In the genomic region with DNA sequence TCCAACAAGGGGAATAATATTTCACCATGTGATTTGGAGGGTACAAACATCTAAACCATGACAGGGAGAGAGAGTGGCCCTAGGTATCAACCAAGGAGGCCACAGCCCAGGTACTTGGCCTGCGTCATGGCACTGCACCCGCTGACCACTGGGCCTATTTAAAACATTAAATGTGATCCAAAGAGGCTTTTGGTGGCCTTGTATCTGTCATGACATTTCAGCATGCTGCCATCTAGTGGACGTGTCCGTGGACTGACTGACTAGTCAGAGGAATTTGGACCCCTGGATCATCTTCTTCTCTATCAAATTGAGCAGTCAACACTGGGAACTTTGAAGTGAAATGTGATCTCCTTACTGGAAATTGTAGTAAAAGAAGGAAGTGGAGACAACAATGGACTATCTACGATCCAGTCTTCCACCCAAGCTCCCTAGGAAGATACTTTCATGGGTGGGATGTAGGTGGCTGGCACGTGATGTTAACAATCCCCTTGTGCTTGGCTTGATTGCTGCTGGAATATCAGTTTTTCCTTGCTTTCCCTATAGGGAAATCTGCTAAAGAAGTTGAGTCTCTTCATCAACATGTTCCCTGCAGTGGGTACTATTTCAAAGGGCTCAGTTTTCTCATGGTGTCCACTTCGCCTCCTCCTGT, we compare ENCODE assay signal across 8 cellular contexts. TPM values are rescaled to one million over a fixed set of nuclear protein-coding genes. Genes with fewer than 3 reads are reported as not detected.
DNase-seq lines count a peak whose midpoint lies in the region; ATAC-seq, FAIRE-seq and TF ChIP-seq lines count a peak whose summit lies in the region.

No MANE protein-coding gene starts in this region.

- H3K9me3 Mint-ChIP-seq in activated CD8-positive, alpha-beta memory T cell treated with anti-CD3 and anti-CD28 coated beads, Interleukin-2, amount 10 ng/mL, durations not matched to agents 7 days and 5 days (ENCODE audit: low read depth): no peaks in the 10 kb centered on the region
- H3K9me3 Mint-ChIP-seq in activated CD8-positive, alpha-beta T cell treated with anti-CD3 and anti-CD28 coated beads for 36 hours: no peaks in the 10 kb centered on the region

- POLR2A ChIA-PET in activated CD8-positive, alpha-beta T cell treated with anti-CD3 and anti-CD28 coated beads for 36 hours (lab: Charles Lee): no interaction called here

- H3K36me3 Mint-ChIP-seq in activated CD8-positive, alpha-beta memory T cell treated with anti-CD3 and anti-CD28 coated beads, Interleukin-2, amount 10 ng/mL, durations not matched to agents 7 days and 5 days: no peaks in the 10 kb centered on the region
- H3K36me3 Mint-ChIP-seq in activated CD8-positive, alpha-beta T cell treated with anti-CD3 and anti-CD28 coated beads for 36 hours (ENCODE audit: low read depth): no peaks in the 10 kb centered on the region

- no peak overlapping the region for H3K27ac Mint-ChIP-seq in activated CD8-positive, alpha-beta memory T cell treated with anti-CD3 and anti-CD28 coated beads, Interleukin-2, amount 10 ng/mL, durations not matched to agents 7 days and 5 days
- H3K27ac Mint-ChIP-seq in activated CD8-positive, alpha-beta T cell treated with anti-CD3 and anti-CD28 coated beads for 36 hours: no peak overlapping the region

- TF ChIP-seq CTCF in activated CD8-positive, alpha-beta T cell treated with anti-CD3 and anti-CD28 coated beads for 36 hours (IDR thresholded peaks at IDR 0.05): peak; percentile 57

- no peaks in the 10 kb centered on the region for H3K4me1 Mint-ChIP-seq in activated CD8-positive, alpha-beta memory T cell treated with anti-CD3 and anti-CD28 coated beads, Interleukin-2, amount 10 ng/mL, durations not matched to agents 7 days and 5 days
- no peaks in the 10 kb centered on the region for H3K4me1 Mint-ChIP-seq in activated CD8-positive, alpha-beta T cell treated with anti-CD3 and anti-CD28 coated beads for 36 hours (ENCODE audit: low read depth)

- no peak for FAIRE-seq in H54 (lab: Jason Lieb, UNC)

- intact Hi-C loops in activated CD8-positive, alpha-beta T cell treated with anti-CD3 and anti-CD28 coated beads for 36 hours (cut with micrococcal nuclease): no loop called here

- H3K27me3 Mint-ChIP-seq in activated CD8-positive, alpha-beta memory T cell treated with anti-CD3 and anti-CD28 coated beads, Interleukin-2, amount 10 ng/mL, durations not matched to agents 7 days and 5 days: peaks cover 6% of the 10 kb centered on the region
- H3K27me3 Mint-ChIP-seq in activated CD8-positive, alpha-beta T cell treated with anti-CD3 and anti-CD28 coated beads for 36 hours: peaks cover 12% of the 10 kb centered on the region

- DNase-seq in activated CD8-positive, alpha-beta memory T cell treated with anti-CD3 and anti-CD28 coated beads, Interleukin-2, amount 10 ng/mL, durations not matched to agents 7 days and 5 days: peak; percentile 68
- no peak for DNase-seq in activated CD8-positive, alpha-beta memory T cell treated with anti-CD3 and anti-CD28 coated beads for 24 hours
- DNase-seq in H54 (ENCODE audit: insufficient read length, low spot score) (peak; percentile 34), NAMALWA (ENCODE audit: low spot score) (peak; percentile 71), hepatic stellate cell (ENCODE audit: low spot score) (peak; percentile 37), occipital lobe (lab: John Stamatoyannopoulos, UW) (no peak)
- peak; percentile 75 for DNase-seq in activated CD8-positive, alpha-beta T cell treated with anti-CD3 and anti-CD28 coated beads for 36 hours
- DNase-seq in stimulated activated CD4-positive, alpha-beta T cell treated with anti-CD3 and anti-CD28 coated beads, Interleukin-4, amount 100 ng/mL, for 1 hour: peak; percentile 17

- no peak for ATAC-seq in activated CD8-positive, alpha-beta memory T cell treated with anti-CD3 and anti-CD28 coated beads, Interleukin-2, amount 10 ng/mL, durations not matched to agents 7 days and 5 days
- no peak for ATAC-seq in activated CD8-positive, alpha-beta T cell treated with anti-CD3 and anti-CD28 coated beads for 36 hours

- CTCF ChIA-PET in activated CD8-positive, alpha-beta memory T cell treated with anti-CD3 and anti-CD28 coated beads, Interleukin-2, amount 10 ng/mL, durations not matched to agents 7 days and 5 days (lab: Charles Lee): no interaction called here
- CTCF ChIA-PET in activated CD8-positive, alpha-beta T cell treated with anti-CD3 and anti-CD28 coated beads for 36 hours (lab: Charles Lee): interaction anchor here (1.0 to 1.3 kb wide), 3 partner anchors 12 to 311 kb away, joined by 3 to 4 read pairs (median 3); no protein-coding TSS in a partner anchor

- no peak for TF ChIP-seq POLR2A in H54 (IDR thresholded peaks at IDR 0.05; ENCODE audit: low read depth, low read length)

- H3K4me3 Mint-ChIP-seq in activated CD8-positive, alpha-beta memory T cell treated with anti-CD3 and anti-CD28 coated beads, Interleukin-2, amount 10 ng/mL, durations not matched to agents 7 days and 5 days: no peak overlapping the region
- no peak overlapping the region for H3K4me3 Mint-ChIP-seq in activated CD8-positive, alpha-beta T cell treated with anti-CD3 and anti-CD28 coated beads for 36 hours

RNA-seq across cellular contexts. Expression of a gene that starts 24.6 kb away (rescaled TPM):
- total RNA-seq in activated CD8-positive, alpha-beta memory T cell treated with anti-CD3 and anti-CD28 coated beads, Interleukin-2, amount 10 ng/mL, durations not matched to agents 7 days and 5 days: not detected
- total RNA-seq in activated CD8-positive, alpha-beta T cell treated with anti-CD3 and anti-CD28 coated beads for 36 hours: not detected
- total RNA-seq in occipital lobe: 2.8 TPM

Comparison
In these comparisons a context has a peak if more than half of its experiments do, and no peak if none do; other contexts are left out.
1. DNase-seq: peak in activated CD8-positive, alpha-beta memory T cell treated with anti-CD3 and anti-CD28 coated beads, Interleukin-2, amount 10 ng/mL, durations not matched to agents 7 days and 5 days (single experiment), H54 (single experiment), NAMALWA (single experiment), activated CD8-positive, alpha-beta T cell treated with anti-CD3 and anti-CD28 coated beads for 36 hours (single experiment), hepatic stellate cell (single experiment) and stimulated activated CD4-positive, alpha-beta T cell treated with anti-CD3 and anti-CD28 coated beads, Interleukin-4, amount 100 ng/mL, for 1 hour (single experiment); none in activated CD8-positive, alpha-beta memory T cell treated with anti-CD3 and anti-CD28 coated beads for 24 hours (single experiment) and occipital lobe (single experiment).